In genomic region chr2:11227595-11227994, GRCh38 we compare ENCODE assay signal across 22 cellular contexts.
DNase-seq lines count a peak whose midpoint lies in the region; ATAC-seq and TF ChIP-seq lines count a peak whose summit lies in the region.
"Had no signal": no experiment of that assay in that cellular context is flagged by ENCODE, and none has a peak within 500 bp of the region (broad histone marks: within the 10 kb centered on the region; RNA-seq: fewer than 3 reads in every experiment).

No MANE protein-coding gene starts in this region.

- TF ChIP-seq CTCF in liver (IDR thresholded peaks at IDR 0.05; ENCODE audit: low read depth, low read length, missing input control) (no peak), right lobe of liver (IDR thresholded peaks at IDR 0.05) (no peak)

- H3K4me1 Mint-ChIP-seq in activated CD8-positive, alpha-beta memory T cell treated with anti-CD3 and anti-CD28 coated beads, Interleukin-2, amount 10 ng/mL, durations not matched to agents 7 days and 5 days, result no peaks in the 10 kb centered on the region

- H3K9me3 ChIP-seq in liver (ENCODE audit: control insufficient read depth in 4 of 4, low read length in 3 of 4) (no peaks in the 10 kb centered on the region), right lobe of liver (no peaks in the 10 kb centered on the region)
- H3K9me3 ChIP-seq: BLaER1, HAP-1 had no signal

- no peaks in the 10 kb centered on the region for H3K9me3 Mint-ChIP-seq in activated CD8-positive, alpha-beta memory T cell treated with anti-CD3 and anti-CD28 coated beads, Interleukin-2, amount 10 ng/mL, durations not matched to agents 7 days and 5 days (ENCODE audit: low read depth)
- H3K9me3 Mint-ChIP-seq: CD8-positive, alpha-beta T cell; HFFc6 had no signal

- in situ Hi-C loops in SK-MEL-5 (cut with HindIII; ENCODE audit: low pct_unique_long_range_greater_than_20kb, low sequenced_read_pairs), result no loop called here

- H3K4me1 ChIP-seq in liver (ENCODE audit: control insufficient read depth in 4 of 4, insufficient read depth in 4 of 4, low read length in 3 of 4) (no peaks in the 10 kb centered on the region), right lobe of liver (no peaks in the 10 kb centered on the region)
- H3K4me1 ChIP-seq: BLaER1 had no signal

- no peak for DNase-seq in right lobe of liver
- peak; percentile 67 for DNase-seq in SK-MEL-5 (ENCODE audit: low read depth, low spot score)
- DNase-seq in epidermal melanocyte (ENCODE audit: insufficient read length, low spot score), result peak; percentile 35
- peak; percentile 26 for DNase-seq in pons (ENCODE audit: low spot score)
- DNase-seq in activated CD8-positive, alpha-beta memory T cell treated with anti-CD3 and anti-CD28 coated beads, Interleukin-2, amount 10 ng/mL, durations not matched to agents 7 days and 5 days, result no peak
- DNase-seq: CD4-positive, CD25-positive, alpha-beta regulatory T cell; CD8-positive, alpha-beta T cell; DMS 273 treated with DMSO at 0.1 percent for 48 hours; DMS79; EL; GDM1; GOT3; HFFc6 had no signal

- CTCF ChIA-PET in activated CD8-positive, alpha-beta memory T cell treated with anti-CD3 and anti-CD28 coated beads, Interleukin-2, amount 10 ng/mL, durations not matched to agents 7 days and 5 days (lab: Charles Lee), result interaction anchor here (1.3 kb wide), 1 partner anchor 10 kb away, joined by 3 read pairs; no protein-coding TSS in a partner anchor

- H3K27me3 ChIP-seq in liver (ENCODE audit: control insufficient read depth in 4 of 4, insufficient read depth in 4 of 4, low read length in 3 of 4), result no peaks in the 10 kb centered on the region
- H3K27me3 ChIP-seq in right lobe of liver, result no peaks in the 10 kb centered on the region
- H3K27me3 ChIP-seq: BLaER1 had no signal

- H3K4me3 ChIP-seq in liver (ENCODE audit: low read depth in 1 of 3, low read length in 3 of 3) (no peak overlapping the region), right lobe of liver (no peak overlapping the region)
- H3K4me3 ChIP-seq: BLaER1, GM12878, HAP-1 had no signal

- H3K27me3 Mint-ChIP-seq in activated CD8-positive, alpha-beta memory T cell treated with anti-CD3 and anti-CD28 coated beads, Interleukin-2, amount 10 ng/mL, durations not matched to agents 7 days and 5 days, result no peaks in the 10 kb centered on the region
- H3K27me3 Mint-ChIP-seq: B cell; CD4-positive, CD25-positive, alpha-beta regulatory T cell had no signal

- H3K4me3 Mint-ChIP-seq in activated CD8-positive, alpha-beta memory T cell treated with anti-CD3 and anti-CD28 coated beads, Interleukin-2, amount 10 ng/mL, durations not matched to agents 7 days and 5 days, result no peak overlapping the region
- H3K4me3 Mint-ChIP-seq: B cell; CD4-positive, CD25-positive, alpha-beta regulatory T cell; CD8-positive, alpha-beta T cell; HFFc6 had no signal

- no peak overlapping the region for H3K9ac ChIP-seq in liver (ENCODE audit: low read depth in 1 of 2, low read length in 2 of 2)
- H3K9ac ChIP-seq: BLaER1 had no signal

- no peak overlapping the region for H3K27ac ChIP-seq in liver (ENCODE audit: low read depth in 1 of 2, low read length in 2 of 2)
- no peak overlapping the region for H3K27ac ChIP-seq in right lobe of liver
- H3K27ac ChIP-seq: 22Rv1, BLaER1, C4-2B had no signal

- TF ChIP-seq POLR2A in right lobe of liver (IDR thresholded peaks at IDR 0.05), result no peak

- H3K36me3 ChIP-seq in liver (ENCODE audit: control insufficient read depth in 4 of 4, insufficient read depth in 3 of 4, low read depth in 1 of 4, low read length in 3 of 4) (peaks cover 0 to 3% (median 1%) of the 10 kb centered on the region in 4 donors), right lobe of liver (peaks cover 0 to 6% (median 0%) of the 10 kb centered on the region in 4 donors)
- H3K36me3 ChIP-seq: HAP-1 had no signal

- no peak for ATAC-seq in right lobe of liver
- no peak for ATAC-seq in SK-N-SH treated with all-trans-retinoic acid at 6 μM for 48 hours
- ATAC-seq in HG02588 (IDR thresholded peaks at IDR 0.05; ENCODE audit: unreplicated experiment), result no peak
- no peak for ATAC-seq in activated CD8-positive, alpha-beta memory T cell treated with anti-CD3 and anti-CD28 coated beads, Interleukin-2, amount 10 ng/mL, durations not matched to agents 7 days and 5 days
- ATAC-seq: CD8-positive, alpha-beta T cell; GM12878 had no signal

- intact Hi-C loops in right lobe of liver (cut with DNase I), result no loop called here

- TF ChIP-seq RAD21 in liver (IDR thresholded peaks at IDR 0.05), result no peak

- no peak overlapping the region for H3K27ac Mint-ChIP-seq in activated CD8-positive, alpha-beta memory T cell treated with anti-CD3 and anti-CD28 coated beads, Interleukin-2, amount 10 ng/mL, durations not matched to agents 7 days and 5 days
- H3K27ac Mint-ChIP-seq: B cell; CD4-positive, CD25-positive, alpha-beta regulatory T cell; CD8-positive, alpha-beta T cell; HFFc6 had no signal

- peaks cover 8% of the 10 kb centered on the region for H3K36me3 Mint-ChIP-seq in activated CD8-positive, alpha-beta memory T cell treated with anti-CD3 and anti-CD28 coated beads, Interleukin-2, amount 10 ng/mL, durations not matched to agents 7 days and 5 days

TF ChIP-seq in liver, 16 proteins besides CTCF, POLR2A, EP300 and RAD21:
- TF ChIP-seq RXRA (IDR thresholded peaks at IDR 0.05) (peak; percentile 20 to 21), REST (IDR thresholded peaks at IDR 0.05) (no peak)

TF ChIP-seq in SK-N-SH treated with all-trans-retinoic acid at 6 μM for 48 hours, 23 proteins besides CTCF, POLR2A, EP300 and RAD21:
- no peak for TF ChIP-seq BACH2 (CRISPR knock-in tag; IDR thresholded peaks at IDR 0.05; ENCODE audit: borderline replicate concordance)
TF ChIP-seq in SK-N-SH treated with all-trans-retinoic acid at 6 μM for 48 hours: peak in this region for 0.

Comparison
In these comparisons a context has a peak if more than half of its experiments do, and no peak if none do; other contexts are left out.
1. DNase-seq: peak in SK-MEL-5 (single experiment), epidermal melanocyte (single experiment) and pons (single experiment); none in right lobe of liver (0 of 3) and activated CD8-positive, alpha-beta memory T cell treated with anti-CD3 and anti-CD28 coated beads, Interleukin-2, amount 10 ng/mL, durations not matched to agents 7 days and 5 days (single experiment).